Comparison of ENCODE assay signal across 22 cellular contexts in the genomic region with DNA sequence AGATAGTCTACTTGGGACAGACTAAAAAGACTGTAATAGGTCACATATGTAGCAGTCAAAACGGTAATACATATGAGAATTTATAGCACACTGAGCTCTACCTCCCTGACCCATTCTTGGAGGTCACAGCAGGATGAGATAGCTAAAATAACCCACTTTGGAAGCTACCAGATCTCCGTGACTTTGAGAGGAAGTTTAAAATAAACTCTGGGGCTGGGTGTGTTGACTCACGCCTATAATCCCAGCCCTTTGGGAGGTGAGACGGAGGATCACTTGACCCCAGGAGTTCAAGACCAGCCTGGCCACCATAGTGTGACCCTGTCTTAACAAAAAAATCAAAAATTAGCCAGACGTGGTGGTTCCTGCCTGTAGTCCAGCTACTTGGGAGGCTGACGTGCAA.
"Had no signal": no experiment of that assay in that cellular context is flagged by ENCODE, and none has a peak within 500 bp of the region (broad histone marks: within the 10 kb centered on the region; RNA-seq: fewer than 3 reads in every experiment).

No MANE protein-coding gene starts in this region.

- ATAC-seq: HepG2, K562 had no signal

- H3K9me3 ChIP-seq: SK-N-SH had no signal

- DNase-seq: Kasumi-1, MM.1S, NCI-H1092 treated with DMSO at 0.1 percent for 48 hours, NCI-H1436, NCI-H187, NCI-H2029, NCI-H2081 treated with DMSO at 0.1 percent for 48 hours, NCI-H2171, NCI-H226, NCI-H446, NCI-H510A, NCI-H524 treated with DMSO at 0.1 percent for 48 hours, NCI-H69, NCI-H774, RPMI8226, SHP77, SK-N-SH, SW 1271 had no signal

- H3K9ac ChIP-seq: KMS-11, SK-N-SH had no signal

- H3K4me3 Mint-ChIP-seq: IgD-negative memory B cell had no signal

- H3K27me3 Mint-ChIP-seq: IgD-negative memory B cell had no signal

- H3K9me3 Mint-ChIP-seq: IgD-negative memory B cell had no signal

- H3K4me2 ChIP-seq: KMS-11, SK-N-SH had no signal

- H3K4me3 ChIP-seq: K562 had no signal

- H3K27ac ChIP-seq: KMS-11 had no signal
